In genomic region chr3:102451556-102451955, GRCh38 we compare ENCODE assay signal across 2 cellular contexts.
TF ChIP-seq lines count a peak whose summit lies in the region.

No MANE protein-coding gene starts in this region.

TF ChIP-seq in GM23338, 12 proteins besides CTCF, POLR2A, EP300 and RAD21:
- TF ChIP-seq POLR2AphosphoS5 (IDR thresholded peaks at IDR 0.05; ENCODE audit: low read depth) (no peak), NANOG (IDR thresholded peaks at IDR 0.05; ENCODE audit: borderline replicate concordance) (no peak), JUNB (IDR thresholded peaks at IDR 0.05; ENCODE audit: unreplicated experiment) (no peak), REST (IDR thresholded peaks at IDR 0.05; ENCODE audit: unreplicated experiment) (no peak)

TF ChIP-seq in H1, 55 proteins besides CTCF, POLR2A, EP300 and RAD21:
- TF ChIP-seq SRF (IDR thresholded peaks at IDR 0.05; ENCODE audit: low read depth, low read length): no peak
- no peak for TF ChIP-seq CHD7 (IDR thresholded peaks at IDR 0.05; ENCODE audit: insufficient replicate concordance, low read length)
- no peak for TF ChIP-seq RBBP5 (IDR thresholded peaks at IDR 0.05; ENCODE audit: borderline replicate concordance, low read depth, low read length)
- no peak for TF ChIP-seq MAFK (IDR thresholded peaks at IDR 0.05; ENCODE audit: low read depth, low read length)
- TF ChIP-seq SIRT6 (IDR thresholded peaks at IDR 0.05; ENCODE audit: low read length): no peak
- no peak for TF ChIP-seq CBX5 (IDR thresholded peaks at IDR 0.05; ENCODE audit: low read depth, low read length)
- TF ChIP-seq SP1 (IDR thresholded peaks at IDR 0.05; ENCODE audit: low read depth, low read length): no peak
- TF ChIP-seq RFX5 (IDR thresholded peaks at IDR 0.05; ENCODE audit: borderline replicate concordance, low read depth, low read length): no peak
- TF ChIP-seq CREB1 (IDR thresholded peaks at IDR 0.05): no peak
- no peak for TF ChIP-seq CHD2 (IDR thresholded peaks at IDR 0.05; ENCODE audit: low read length)
- TF ChIP-seq SIX5 (IDR thresholded peaks at IDR 0.05; ENCODE audit: low read depth, low read length): no peak
- no peak for TF ChIP-seq NRF1 (IDR thresholded peaks at IDR 0.05; ENCODE audit: low read depth, low read length)
- TF ChIP-seq JUN (IDR thresholded peaks at IDR 0.05; ENCODE audit: low read depth, low read length): no peak
- no peak for TF ChIP-seq E2F6 (IDR thresholded peaks at IDR 0.05)
